ENCODE assay signal across 8 cellular contexts in the genomic region with DNA sequence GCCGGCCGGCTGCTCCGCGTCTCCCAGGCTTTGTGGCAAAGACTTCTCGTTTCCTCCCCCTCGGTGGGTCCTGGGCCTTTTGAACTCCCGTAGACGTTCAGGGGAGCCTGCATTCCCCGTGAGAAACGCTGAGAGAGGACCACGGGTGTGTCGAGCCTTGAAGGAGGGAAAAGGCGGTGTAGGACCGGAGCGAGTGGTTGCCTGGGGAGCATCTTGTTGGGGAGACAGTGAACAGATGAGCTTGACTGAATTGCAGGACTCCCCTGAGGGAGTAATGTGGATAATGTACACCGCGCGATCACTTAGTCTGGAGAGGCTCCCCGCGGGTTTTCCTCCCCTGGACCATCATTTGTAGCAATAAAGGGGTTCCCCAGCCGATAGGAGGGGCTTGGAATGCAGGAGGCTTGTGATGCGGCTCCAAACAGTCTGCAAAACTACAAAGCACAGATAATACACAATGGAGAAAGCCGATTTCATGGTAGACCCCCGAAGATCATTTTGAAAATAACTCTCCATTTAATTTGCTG. TPM values are rescaled to one million over a fixed set of nuclear protein-coding genes. Genes with fewer than 3 reads are reported as not detected.
DNase-seq lines count a peak whose midpoint lies in the region; ATAC-seq, FAIRE-seq and TF ChIP-seq lines count a peak whose summit lies in the region.

No MANE protein-coding gene starts in this region.

- TF ChIP-seq CTCF in H1 (IDR thresholded peaks at IDR 0.05; ENCODE audit: control extremely low read depth in 1 of 3, insufficient read depth in 1 of 3, low read depth in 1 of 3, low read length in 3 of 3) (no peak), nephron (IDR thresholded peaks at IDR 0.05; ENCODE audit: unreplicated experiment in 3 of 3) (no peak)

- no peak overlapping the region for H2BK20ac ChIP-seq in H1 (ENCODE audit: low read length)

- H3K36me3 Mint-ChIP-seq in nephron (ENCODE audit: low read depth) = peaks cover 16% of the 10 kb centered on the region

- H4K20me1 ChIP-seq in GM23248 (ENCODE audit: insufficient read depth) = no peaks in the 10 kb centered on the region
- peaks cover 2 to 3% of the 10 kb centered on the region in 2 experiments for H4K20me1 ChIP-seq in H1 (replicated peaks in 1 of 2; ENCODE audit: control insufficient read depth in 1 of 2, insufficient read depth in 2 of 2, low read length in 2 of 2)

- H3K56ac ChIP-seq in H1 (replicated peaks; ENCODE audit: insufficient read length, low read depth, low read length) = peak overlapping the region; percentile 52

- TF ChIP-seq EP300 in H1 (IDR thresholded peaks at IDR 0.05; ENCODE audit: borderline replicate concordance in 1 of 2, low read depth in 2 of 2, low read length in 2 of 2) = no peak

- H3K4ac ChIP-seq in H1 (replicated peaks; ENCODE audit: insufficient read length, low read depth, low read length) = no peak overlapping the region

- no peak overlapping the region for H2BK12ac ChIP-seq in H1 (ENCODE audit: low read depth, low read length)

- H2AFZ ChIP-seq in GM23248 (peak overlapping the region; percentile 100), H1 (ENCODE audit: low read length) (peak overlapping the region; percentile 89; the same call in 1 of the 2 replicates)

- H3K4me1 Mint-ChIP-seq in nephron = peaks cover 23% of the 10 kb centered on the region

- H2BK15ac ChIP-seq in H1 (ENCODE audit: low read length) = no peak overlapping the region

- peak overlapping the region; percentile 95 for H4K5ac ChIP-seq in H1 (ENCODE audit: insufficient read length, low read depth, low read length)

- H3K27ac ChIP-seq in GM23248 = peak overlapping the region; percentile 84
- peak overlapping the region; percentile 68 for H3K27ac ChIP-seq in H1 (ENCODE audit: low read depth, low read length)

- peak overlapping the region; percentile 97 to 98 (median 97) for H3K4me3 Mint-ChIP-seq in nephron

- POLR2A ChIA-PET in H1 (lab: Charles Lee; ENCODE audit: partially characterized antibody) = interaction anchor here (1.1 to 1.4 kb wide), 2 partner anchors 9 to 13 kb away, joined by 3 read pairs; no protein-coding TSS in a partner anchor

- peak overlapping the region; percentile 98 for H3K4me3 ChIP-seq in GM23248
- H3K4me3 ChIP-seq in H1 (ENCODE audit: extremely low read depth in 1 of 4, insufficient read depth in 2 of 4, low read depth in 3 of 4, low read length in 4 of 4) = peak overlapping the region; percentile 96 to 99 (median 98)

- no peak overlapping the region for H2AK5ac ChIP-seq in H1 (ENCODE audit: low read depth, low read length)

- H3K4me2 ChIP-seq in GM23248 (ENCODE audit: unreplicated experiment) = peak overlapping the region; percentile 85
- peak overlapping the region; percentile 77 to 83 for H3K4me2 ChIP-seq in H1 (ENCODE audit: insufficient read depth in 1 of 2, low read depth in 2 of 2, low read length in 2 of 2)

- in situ Hi-C loops in GM23248 (cut with MboI) = no loop called here

- H3K9me3 ChIP-seq in GM23248 (ENCODE audit: low read depth) = no peaks in the 10 kb centered on the region
- H3K9me3 ChIP-seq in H1 (ENCODE audit: insufficient read depth in 2 of 2, low read depth in 1 of 2, low read length in 1 of 2) = no peaks in the 10 kb centered on the region

- peaks cover 2% of the 10 kb centered on the region for H3K9me3 Mint-ChIP-seq in nephron

- 1% methylated on average over 24 of the region's 24 CpGs for WGBS in GM23248 (ENCODE audit: low coverage in 1 of 2, low lambda C conversion rate in 2 of 2, missing lambda C conversion rate in 2 of 2), 2 experiments
- WGBS in H1 (ENCODE audit: extremely low coverage in 1 of 2, insufficient coverage in 1 of 2, insufficient read length in 1 of 2, insufficient replicate concordance in 2 of 2, low coverage in 1 of 2, low lambda C conversion rate in 2 of 2, missing lambda C conversion rate in 1 of 2), 2 experiments = 3% methylated on average over 24 of the region's 24 CpGs; no CpG with 5 or more reads in 1 of the 2 experiments

- peak overlapping the region; percentile 70 for H3K14ac ChIP-seq in H1 (ENCODE audit: insufficient read length)

- H4K8ac ChIP-seq in H1 (ENCODE audit: extremely low read depth, insufficient read depth, low read length) = peak overlapping the region; percentile 95; the same call in 1 of the 2 replicates

- peak; percentile 15 for ATAC-seq in GM18498 (IDR thresholded peaks at IDR 0.05; ENCODE audit: unreplicated experiment)

- TF ChIP-seq POLR2A in H1 (IDR thresholded peaks at IDR 0.05; ENCODE audit: control extremely low read depth in 1 of 2, low read depth in 2 of 2, low read length in 2 of 2) = no peak; a peak in 1 of 3 replicates

- H4K91ac ChIP-seq in H1 (replicated peaks; ENCODE audit: insufficient read length, low read length) = peak overlapping the region; percentile 68

- H3K79me2 ChIP-seq in GM23248 (ENCODE audit: insufficient read depth) = peaks cover 50% of the 10 kb centered on the region
- H3K79me2 ChIP-seq in H1 (ENCODE audit: control insufficient read depth in 1 of 2, insufficient read depth in 2 of 2, low read length in 2 of 2) = peaks cover 11 to 48% of the 10 kb centered on the region in 2 experiments; a peak in 3 of 4 replicates

- H3K23ac ChIP-seq in H1 (ENCODE audit: insufficient read length) = no peak overlapping the region

- peaks cover 6% of the 10 kb centered on the region; the same call in 1 of the 2 replicates for H3F3A ChIP-seq in GM23248 (ENCODE audit: insufficient read depth)

- H3K79me1 ChIP-seq in H1 (ENCODE audit: low read depth, low read length) = no peaks in the 10 kb centered on the region; the same call in none of the 2 replicates

- H3K9me2 ChIP-seq in GM23248 (ENCODE audit: insufficient read depth) = no peaks in the 10 kb centered on the region

- no peaks in the 10 kb centered on the region for H3K27me3 ChIP-seq in GM23248 (replicated peaks; ENCODE audit: insufficient read depth)
- peaks cover 0 to 20% (median 4%) of the 10 kb centered on the region in 4 experiments; a peak in 2 of 7 replicates for H3K27me3 ChIP-seq in H1 (replicated peaks in 1 of 4; ENCODE audit: control insufficient read depth in 3 of 4, extremely low read depth in 1 of 4, insufficient read depth in 3 of 4, low read length in 3 of 4)

- no peak for DNase-seq in GM23248
- DNase-seq in NCI-H2227 (lab: John Stamatoyannopoulos, UW; ENCODE audit: unreplicated experiment) = peak; percentile 81
- no peak for DNase-seq in H1 (ENCODE audit: low read depth in 1 of 2, low spot score in 2 of 2)
- DNase-seq in NCI-H345 treated with DMSO at 0.1 percent for 48 hours (lab: John Stamatoyannopoulos, UW; ENCODE audit: unreplicated experiment) = no peak
- DNase-seq in GOT3 (lab: John Stamatoyannopoulos, UW) = no peak
- DNase-seq in activated CD4-positive, CD25-positive, alpha-beta regulatory T cell treated with anti-CD3 and anti-CD28 coated beads, Interleukin-2, amount 50 U/mL, for 72 hours = no peak

- no peak for FAIRE-seq in H1 (lab: Jason Lieb, UNC)

- H3K4me1 ChIP-seq in GM23248 (ENCODE audit: insufficient read depth) (peaks cover 6% of the 10 kb centered on the region), H1 (replicated peaks in 1 of 4; ENCODE audit: control insufficient read depth in 3 of 4, insufficient read depth in 4 of 4, low read length in 3 of 4) (peaks cover 0 to 6% (median 2%) of the 10 kb centered on the region in 4 experiments; a peak in 6 of 7 replicates)

- CTCF ChIA-PET in H1 (lab: Charles Lee; ENCODE audit: partially characterized antibody) = interaction anchor here (0.9 kb wide), 1 partner anchor 1163 kb away, joined by 3 read pairs; no protein-coding TSS in a partner anchor

- H3K36me3 ChIP-seq in GM23248 (ENCODE audit: low read depth) (no peaks in the 10 kb centered on the region), H1 (ENCODE audit: control insufficient read depth in 2 of 4, insufficient read depth in 4 of 4, low read length in 3 of 4) (no peaks in the 10 kb centered on the region)

- H3K18ac ChIP-seq in H1 (ENCODE audit: extremely low read depth, low read length) = peak overlapping the region; percentile 11; the same call in 1 of the 2 replicates

- H3K27me3 Mint-ChIP-seq in nephron (ENCODE audit: low read depth) = peaks cover 19% of the 10 kb centered on the region

- H3K27ac Mint-ChIP-seq in nephron = peak overlapping the region; percentile 91 to 99 (median 98)

- no peak for TF ChIP-seq RAD21 in H1 (IDR thresholded peaks at IDR 0.05 in 1 of 2, conservative IDR thresholded peaks at IDR 0.05 in 1 of 2; ENCODE audit: low read depth in 2 of 2, low read length in 2 of 2)

- peak overlapping the region; percentile 60 for H2BK5ac ChIP-seq in H1 (ENCODE audit: low read depth, low read length)

- H2BK120ac ChIP-seq in H1 (replicated peaks; ENCODE audit: low read depth, low read length) = no peak overlapping the region

- H3K9ac ChIP-seq in GM23248 (peak overlapping the region; percentile 88), H1 (replicated peaks in 1 of 4; ENCODE audit: extremely low read depth in 1 of 4, low read depth in 3 of 4, low read length in 3 of 4) (peak overlapping the region; percentile 68 to 94 (median 88))

- peaks cover 3% of the 10 kb centered on the region; the same call in 1 of the 2 replicates for H3K23me2 ChIP-seq in H1 (ENCODE audit: low read depth, low read length)

TF ChIP-seq in H1, 55 proteins besides CTCF, POLR2A, EP300 and RAD21 (continues in another document):
- TF ChIP-seq SP4 (IDR thresholded peaks at IDR 0.05; ENCODE audit: low read length) (no peak), POU5F1 (IDR thresholded peaks at IDR 0.05; ENCODE audit: low read depth, low read length) (no peak), TEAD4 (IDR thresholded peaks at IDR 0.05; ENCODE audit: low read depth, low read length) (peak; percentile 47; the same call in 1 of the 2 replicates), RXRA (IDR thresholded peaks at IDR 0.05; ENCODE audit: insufficient read depth, low read depth, low read length) (no peak)
- TF ChIP-seq, protein P1, sequence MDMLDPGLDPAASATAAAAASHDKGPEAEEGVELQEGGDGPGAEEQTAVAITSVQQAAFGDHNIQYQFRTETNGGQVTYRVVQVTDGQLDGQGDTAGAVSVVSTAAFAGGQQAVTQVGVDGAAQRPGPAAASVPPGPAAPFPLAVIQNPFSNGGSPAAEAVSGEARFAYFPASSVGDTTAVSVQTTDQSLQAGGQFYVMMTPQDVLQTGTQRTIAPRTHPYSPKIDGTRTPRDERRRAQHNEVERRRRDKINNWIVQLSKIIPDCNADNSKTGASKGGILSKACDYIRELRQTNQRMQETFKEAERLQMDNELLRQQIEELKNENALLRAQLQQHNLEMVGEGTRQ (IDR thresholded peaks at IDR 0.05; ENCODE audit: low read length) = no peak

RNA-seq across cellular contexts. Expression of a gene that starts 0.8 kb away (rescaled TPM):
- total RNA-seq in GM23248 (2014; rRNA removed; shearing (Covaris generic)) = 9.8 and 15.9 TPM in 2 replicates
- polyA plus RNA-seq in GM23248 (2016; fragmentation: Nextera tagmentation; extraction: Ambion mirVana) = 3.1 and 3.4 TPM in 2 replicates
- 44.6 and 45.6 TPM in 2 replicates for total RNA-seq in H1 (2021; fragmentation: NEBNext Ultra II Directional; extraction: Animal tissue kit (Norgen Biotek cat#: 25700))
- 21.4 and 21.8 TPM in 2 replicates for polyA plus RNA-seq in H1 (2011; rRNA removed)
- 20.1 TPM for polyA plus RNA-seq in H1 (2011; cell fraction: cytosol; rRNA removed)
- polyA plus RNA-seq in H1 (2011; cell fraction: nucleus; rRNA removed) = 47.6 TPM
- polyA plus RNA-seq in H1 (2012, experiment 1 of 2) = 24.7 to 27.2 TPM (median 26.5 TPM) in 4 replicates
- 1.00 TPM for polyA plus RNA-seq in H1 (2012, experiment 2 of 2)
- polyA plus RNA-seq in H1 (2013, experiment 1 of 2) = 18.8 TPM
- polyA plus RNA-seq in H1 (2013, experiment 2 of 2) = 13.6 TPM
- polyA minus RNA-seq in H1 (2011; rRNA and poly(A)+ RNA removed) = 87.2 and 116 TPM in 2 replicates
- 37.0 TPM for polyA minus RNA-seq in H1 (2011; cell fraction: cytosol; rRNA and poly(A)+ RNA removed)
- polyA minus RNA-seq in H1 (2011; cell fraction: nucleus; rRNA and poly(A)+ RNA removed) = 169 TPM
